Comparison of ENCODE assay signal across 8 cellular contexts in the genomic region with DNA sequence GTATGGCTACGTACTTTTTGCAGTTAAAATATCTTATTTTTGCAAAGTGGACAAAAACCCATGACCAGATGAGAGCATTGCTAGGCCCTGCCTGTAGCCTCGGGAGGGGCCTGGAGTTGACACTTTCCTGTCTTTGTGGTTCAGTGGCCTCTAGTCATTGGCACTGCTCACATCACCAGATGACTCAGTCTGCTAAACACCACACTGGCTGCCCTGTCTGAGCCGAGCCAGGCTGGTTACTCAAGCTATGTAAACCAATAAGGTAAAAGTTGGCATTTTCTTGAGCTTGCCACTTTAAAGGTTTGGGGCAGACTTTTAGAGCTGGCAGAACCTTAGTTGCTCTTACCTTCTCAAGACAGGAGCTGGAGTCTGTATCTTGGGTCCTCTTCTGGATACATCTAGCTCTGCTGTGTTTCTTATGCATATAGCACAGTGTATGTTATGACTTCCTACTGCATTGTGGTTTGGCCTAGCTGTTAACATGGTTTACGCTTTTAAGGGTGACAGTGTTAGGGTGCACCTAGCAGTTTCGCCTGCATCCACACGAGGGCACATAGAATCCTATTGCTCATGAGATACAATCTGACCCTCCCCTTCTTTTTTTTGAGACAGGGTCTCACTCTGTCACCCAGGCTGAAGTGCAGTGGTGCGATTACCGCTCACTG.
A peak's percentile ranks its signal among the peaks of the same experiment; 100 is the strongest.
DNase-seq lines count a peak whose midpoint lies in the region; ATAC-seq, FAIRE-seq and TF ChIP-seq lines count a peak whose summit lies in the region.

No MANE protein-coding gene starts in this region.

- peaks cover 2% of the 10 kb centered on the region for H3K27me3 Mint-ChIP-seq in nephron progenitor cell (ENCODE audit: low read depth, poor library complexity)

- H3K27ac ChIP-seq in epithelial cell of prostate (peak overlapping the region; percentile 97), smooth muscle cell (ENCODE audit: low read depth) (peak overlapping the region; percentile 96)

- no peaks in the 10 kb centered on the region for H3K9me3 ChIP-seq in smooth muscle cell (replicated peaks; ENCODE audit: low read depth)

- H3K79me2 ChIP-seq in smooth muscle cell (ENCODE audit: low read depth) = no peaks in the 10 kb centered on the region

- H3F3A ChIP-seq in smooth muscle cell (ENCODE audit: low read depth) = peaks cover 6% of the 10 kb centered on the region

- peaks cover 1% of the 10 kb centered on the region for H3K36me3 Mint-ChIP-seq in nephron progenitor cell (ENCODE audit: low read depth)

- H3K9me3 Mint-ChIP-seq in nephron progenitor cell = no peaks in the 10 kb centered on the region

- H3K4me1 ChIP-seq in smooth muscle cell (ENCODE audit: low read depth) = peaks cover 4% of the 10 kb centered on the region

- no peak overlapping the region for H3K27ac Mint-ChIP-seq in nephron progenitor cell

- no peaks in the 10 kb centered on the region for H4K20me1 ChIP-seq in smooth muscle cell (ENCODE audit: low read depth)

- peak overlapping the region; percentile 88 for H3K9ac ChIP-seq in smooth muscle cell (ENCODE audit: low read depth)

- H3K4me1 Mint-ChIP-seq in nephron progenitor cell = peaks cover 10% of the 10 kb centered on the region

- DNase-seq in EH (ENCODE audit: low read depth) = peak; percentile 88
- peak; percentile 63 for DNase-seq in activated CD4-positive, alpha-beta T cell treated with anti-CD3 and anti-CD28 coated beads for 48 hours
- DNase-seq in epithelial cell of prostate (ENCODE audit: low read depth, low spot score) = peak; percentile 93
- peak; percentile 3 for DNase-seq in smooth muscle cell (lab: John Stamatoyannopoulos, UW; ENCODE audit: unreplicated experiment)
- no peak for DNase-seq in nephron progenitor cell
- no peak for DNase-seq in frontal cortex (ENCODE audit: low spot score in 2 of 2)

- peak; percentile 25 for TF ChIP-seq CTCF in smooth muscle cell (IDR thresholded peaks at IDR 0.05; ENCODE audit: borderline replicate concordance, insufficient read depth, poor library complexity, severe bottlenecking)
- TF ChIP-seq CTCF in nephron progenitor cell (IDR thresholded peaks at IDR 0.05) = no peak

- peak; percentile 84 for ATAC-seq in GM21390 (IDR thresholded peaks at IDR 0.05; ENCODE audit: unreplicated experiment)
- peak; percentile 81 for ATAC-seq in HG03571 (IDR thresholded peaks at IDR 0.05; ENCODE audit: unreplicated experiment)

- FAIRE-seq in frontal cortex (lab: Jason Lieb, UNC) = no peak

- no peaks in the 10 kb centered on the region for H3K27me3 ChIP-seq in smooth muscle cell (ENCODE audit: low read depth)

- H3K4me3 ChIP-seq in smooth muscle cell = no peak overlapping the region

- H2AFZ ChIP-seq in smooth muscle cell (ENCODE audit: low read depth) = no peak overlapping the region

- H3K4me3 Mint-ChIP-seq in nephron progenitor cell = no peak overlapping the region

- peak overlapping the region; percentile 58 for H3K4me2 ChIP-seq in smooth muscle cell

- 54% methylated on average over 8 of the region's 8 CpGs for WGBS in smooth muscle cell (ENCODE audit: low lambda C conversion rate)

- H3K36me3 ChIP-seq in smooth muscle cell (ENCODE audit: low read depth) = no peaks in the 10 kb centered on the region

Comparison
In these comparisons a context has a peak if more than half of its experiments do, and no peak if none do; other contexts are left out.
1. DNase-seq: peak in EH (single experiment), activated CD4-positive, alpha-beta T cell treated with anti-CD3 and anti-CD28 coated beads for 48 hours (single experiment), epithelial cell of prostate (single experiment) and smooth muscle cell (single experiment); none in nephron progenitor cell (single experiment) and frontal cortex (0 of 2).